ENCODE assay signal across 8 cellular contexts in genomic region chr2:25982968-25983280, GRCh38. TPM values are rescaled to one million over a fixed set of nuclear protein-coding genes. Genes with fewer than 3 reads are reported as not detected.
DNase-seq lines count a peak whose midpoint lies in the region; ATAC-seq, FAIRE-seq and TF ChIP-seq lines count a peak whose summit lies in the region.

No MANE protein-coding gene starts in this region.

- peak overlapping the region; percentile 37 to 84 (median 62) for H3K4me3 ChIP-seq in transverse colon
- peak overlapping the region in 1 of 2 donors; percentile 62 for H3K4me3 ChIP-seq in small intestine (ENCODE audit: low read depth in 1 of 2, low read length in 2 of 2)

- no peaks in the 10 kb centered on the region for H3K4me1 Mint-ChIP-seq in activated naive CD4-positive, alpha-beta T cell treated with anti-CD3 and anti-CD28 coated beads for 36 hours (ENCODE audit: low read depth)
- H3K4me1 Mint-ChIP-seq in brain, result peaks cover 42% of the 10 kb centered on the region

- no peak for DNase-seq in activated naive CD4-positive, alpha-beta T cell treated with anti-CD3 and anti-CD28 coated beads for 36 hours
- DNase-seq in activated naive CD4-positive, alpha-beta T cell treated with anti-CD3 and anti-CD28 coated beads, Interleukin-2, amount 50 U/mL, for 16 hours, result no peak
- DNase-seq in medulla oblongata (ENCODE audit: extremely low spot score), result peak; percentile 12
- DNase-seq in transverse colon, result no peak
- DNase-seq in activated gamma-delta T cell (lab: John Stamatoyannopoulos, UW), result no peak
- DNase-seq in small intestine, result no peak

- CTCF ChIA-PET in activated naive CD4-positive, alpha-beta T cell treated with anti-CD3 and anti-CD28 coated beads for 36 hours (lab: Charles Lee), result interaction anchor here (0.6 to 2.0 kb wide), 3 partner anchors 33 to 402 kb away, joined by 3 to 12 read pairs (median 4); no protein-coding TSS in a partner anchor

- H3K27ac Mint-ChIP-seq in activated naive CD4-positive, alpha-beta T cell treated with anti-CD3 and anti-CD28 coated beads for 36 hours, result no peak overlapping the region
- H3K27ac Mint-ChIP-seq in brain, result peak overlapping the region; percentile 90 to 99 (median 94)

- TF ChIP-seq CTCF in brain (conservative IDR thresholded peaks at IDR 0.05) (no peak), transverse colon (IDR thresholded peaks at IDR 0.05) (no peak)

- intact Hi-C loops in activated naive CD4-positive, alpha-beta T cell treated with anti-CD3 and anti-CD28 coated beads for 36 hours (cut with micrococcal nuclease), result loop anchor here (1.0 to 2.0 kb wide), 2 partner anchors 51 to 130 kb away; partner anchors contain the start of gene RAB10
- intact Hi-C loops in transverse colon (cut with DNase I; ENCODE audit: low total_unique reads), result loop anchor here (10.0 kb wide), 1 partner anchor 162 kb away; no protein-coding TSS in a partner anchor

- H3K27ac ChIP-seq in transverse colon (peak overlapping the region in 3 of 4 donors; percentile 66 to 80 (median 73)), small intestine (ENCODE audit: low read depth in 1 of 2, low read length in 1 of 2) (no peak overlapping the region)

- no peak for TF ChIP-seq POLR2A in transverse colon (IDR thresholded peaks at IDR 0.05)

- no peak for FAIRE-seq in small intestine (lab: Jason Lieb, UNC)

- H3K27me3 Mint-ChIP-seq in activated naive CD4-positive, alpha-beta T cell treated with anti-CD3 and anti-CD28 coated beads for 36 hours (ENCODE audit: low read depth), result no peaks in the 10 kb centered on the region
- peaks cover 6% of the 10 kb centered on the region for H3K27me3 Mint-ChIP-seq in brain

- in situ Hi-C loops in transverse colon (cut with MboI; ENCODE audit: low pct_ligation_motif_present in 1 of 4, low pct_unique_long_range_greater_than_20kb in 1 of 4, low sequenced_read_pairs in 3 of 4), result no loop called here

- H3K9me3 ChIP-seq in transverse colon, result no peaks in the 10 kb centered on the region
- no peaks in the 10 kb centered on the region for H3K9me3 ChIP-seq in small intestine (ENCODE audit: control insufficient read depth, low read depth)

- peak overlapping the region; percentile 69 for H3K4me3 Mint-ChIP-seq in activated naive CD4-positive, alpha-beta T cell treated with anti-CD3 and anti-CD28 coated beads for 36 hours
- peak overlapping the region; percentile 75 to 91 (median 83) for H3K4me3 Mint-ChIP-seq in brain

- 60 to 66% methylated on average over 9 to 15 of the region's 15 CpGs for WGBS in transverse colon (ENCODE audit: low coverage in 1 of 2), 2 donors
- WGBS in small intestine, 3 donors, result 58 to 72% (median 63%) methylated on average over 15 of the region's 15 CpGs

- no peak for ATAC-seq in GM19324 (IDR thresholded peaks at IDR 0.05; ENCODE audit: low FRiP score, unreplicated experiment)

- TF ChIP-seq EP300 in transverse colon (IDR thresholded peaks at IDR 0.05; ENCODE audit: low read depth), result no peak

- H3K27me3 ChIP-seq in transverse colon (no peaks in the 10 kb centered on the region), small intestine (ENCODE audit: control insufficient read depth in 2 of 2, insufficient read depth in 2 of 2, low read length in 2 of 2) (no peaks in the 10 kb centered on the region)

- H3K36me3 ChIP-seq in transverse colon (no peaks in the 10 kb centered on the region), small intestine (ENCODE audit: control insufficient read depth in 2 of 2, insufficient read depth in 2 of 2, low read length in 2 of 2) (no peaks in the 10 kb centered on the region)

- H3K4me1 ChIP-seq in transverse colon (peaks cover 5 to 15% (median 10%) of the 10 kb centered on the region in 4 donors), small intestine (ENCODE audit: control insufficient read depth in 2 of 2, insufficient read depth in 1 of 2, low read depth in 1 of 2, low read length in 1 of 2) (peaks cover 0 to 5% of the 10 kb centered on the region in 2 donors)

- no peaks in the 10 kb centered on the region for H3K36me3 Mint-ChIP-seq in activated naive CD4-positive, alpha-beta T cell treated with anti-CD3 and anti-CD28 coated beads for 36 hours (ENCODE audit: low read depth)
- H3K36me3 Mint-ChIP-seq in brain, result peaks cover 25% of the 10 kb centered on the region

- H3K9me3 Mint-ChIP-seq in activated naive CD4-positive, alpha-beta T cell treated with anti-CD3 and anti-CD28 coated beads for 36 hours, result no peaks in the 10 kb centered on the region
- H3K9me3 Mint-ChIP-seq in brain, result peaks cover 0 to 7% (median 5%) of the 10 kb centered on the region in 5 experiments

RNA-seq across cellular contexts. Expression of gene KIF3C, which starts 0.6 kb away (rescaled TPM):
- 1 to 10 TPM; 3.0 to 3.4 TPM for total RNA-seq in activated naive CD4-positive, alpha-beta T cell treated with anti-CD3 and anti-CD28 coated beads for 36 hours
- 74.7 TPM for polyA plus RNA-seq in brain (ENCODE audit: insufficient read depth, low read depth, low replicate concordance)
- 1 to 10 TPM in 3 of 4 donors, under 1 TPM in 1; 0.37 to 3.2 (median 2.0) TPM for total RNA-seq in transverse colon
- polyA plus RNA-seq in small intestine, result 1 to 10 TPM in 1 of 3 donors, under 1 TPM in 2; 0.22 to 6.3 (median 0.81) TPM

RNA-seq across cellular contexts. Expression of gene RAB10, which starts 51.0 kb away (rescaled TPM):
- 10 to 100 TPM; 84.2 to 93.0 TPM for total RNA-seq in activated naive CD4-positive, alpha-beta T cell treated with anti-CD3 and anti-CD28 coated beads for 36 hours
- polyA plus RNA-seq in brain (ENCODE audit: insufficient read depth, low read depth, low replicate concordance) (68.7 TPM), small intestine (10 to 100 TPM; 39.7 to 65.5 (median 48.3) TPM)
- total RNA-seq in transverse colon, result 100 to 1,000 TPM in 3 of 4 donors, 10 to 100 TPM in 1; 99.5 to 150 (median 144) TPM

Comparison
In these comparisons a context has a peak if more than half of its experiments do, and no peak if none do; other contexts are left out.
1. H3K27ac ChIP-seq: peak in transverse colon (3 of 4); none in small intestine (0 of 2).